9 cellular contexts compared by ENCODE assay signal in the genomic region with DNA sequence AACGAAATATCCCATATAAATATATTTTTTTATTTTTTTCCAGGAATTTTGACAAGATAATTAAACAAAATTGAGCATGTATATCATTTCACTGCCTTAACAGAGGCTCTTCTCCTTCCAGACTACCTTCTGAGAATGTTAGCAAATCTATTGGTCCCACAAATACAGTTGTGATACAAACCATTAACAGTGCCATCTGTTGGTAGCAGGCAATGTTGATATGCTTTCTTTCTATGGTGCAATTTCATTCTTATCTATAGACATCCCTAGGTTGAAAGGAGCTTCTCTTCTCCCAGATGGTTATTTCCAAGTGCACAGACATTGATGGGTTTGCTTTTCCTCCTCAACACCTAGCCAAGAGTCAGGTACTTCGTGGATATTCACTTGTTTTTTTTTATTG.
DNase-seq lines count a peak whose midpoint lies in the region; ATAC-seq and TF ChIP-seq lines count a peak whose summit lies in the region.
"Had no signal": no experiment of that assay in that cellular context is flagged by ENCODE, and none has a peak within 500 bp of the region (broad histone marks: within the 10 kb centered on the region; RNA-seq: fewer than 3 reads in every experiment).

No MANE protein-coding gene starts in this region.

- H3K4me1 Mint-ChIP-seq in H9, result peaks cover 5 to 13% of the 10 kb centered on the region in 2 experiments

- H3K36me3 Mint-ChIP-seq in H9 (ENCODE audit: insufficient read depth in 1 of 3, low read depth in 3 of 3), result peaks cover 0 to 5% (median 0%) of the 10 kb centered on the region in 3 experiments; a peak in 1 of 7 replicates
- H3K36me3 Mint-ChIP-seq in activated naive CD4-positive, alpha-beta T cell treated with anti-CD3 and anti-CD28 coated beads, Interleukin-2, amount 50 U/mL, for 72 hours, result no peaks in the 10 kb centered on the region

- H3K4me2 ChIP-seq in H9 (ENCODE audit: insufficient read depth, insufficient read length, low read length), result no peak overlapping the region

- no peak overlapping the region for H2BK15ac ChIP-seq in H9 (ENCODE audit: low read depth, low read length)

- no peak overlapping the region for H3K27ac Mint-ChIP-seq in H9
- H3K27ac Mint-ChIP-seq in activated naive CD4-positive, alpha-beta T cell treated with anti-CD3 and anti-CD28 coated beads, Interleukin-2, amount 50 U/mL, for 72 hours, result no peak overlapping the region

- peaks cover 3% of the 10 kb centered on the region; the same call in 1 of the 2 replicates for H3K4me1 ChIP-seq in H9 (ENCODE audit: insufficient read depth, low read length)

- H3K79me1 ChIP-seq in H9 (ENCODE audit: insufficient read depth, low read depth, low read length, poor library complexity, severe bottlenecking), result no peaks in the 10 kb centered on the region

- H4K8ac ChIP-seq in H9 (replicated peaks; ENCODE audit: insufficient read length, low read depth, low read length), result no peak overlapping the region

- no peak overlapping the region for H4K5ac ChIP-seq in H9 (ENCODE audit: insufficient read length, low read depth, low read length)

- H2AK5ac ChIP-seq in H9 (ENCODE audit: insufficient read length, low read length), result no peak overlapping the region

- H2BK120ac ChIP-seq in H9 (ENCODE audit: low read depth, low read length, poor library complexity, severe bottlenecking), result no peak overlapping the region

- no peak overlapping the region for H3K4me3 ChIP-seq in fibroblast of pulmonary artery (replicated peaks; ENCODE audit: low read depth, low read length)
- H3K4me3 ChIP-seq: lung had no signal

- H3K9ac ChIP-seq in H9 (ENCODE audit: extremely low read depth, insufficient read length, low read length), result no peak overlapping the region

- no peak overlapping the region for H3T11ph ChIP-seq in H9 (ENCODE audit: low read length)

- no peak for ATAC-seq in GM19467 (IDR thresholded peaks at IDR 0.05; ENCODE audit: unreplicated experiment)
- no peak for ATAC-seq in activated naive CD4-positive, alpha-beta T cell treated with anti-CD3 and anti-CD28 coated beads, Interleukin-2, amount 50 U/mL, for 72 hours

- H3K14ac ChIP-seq in H9 (ENCODE audit: insufficient read depth, low read length), result no peak overlapping the region

- H3K27ac ChIP-seq in H9 (ENCODE audit: insufficient read length, low read depth, low read length), result no peak overlapping the region

- no peak overlapping the region for H2AFZ ChIP-seq in H9 (ENCODE audit: low read length)

- no CpG with 5 or more reads among the region's 2 CpGs for WGBS in H9 (ENCODE audit: extremely low coverage, insufficient read length, low lambda C conversion rate)

- no peaks in the 10 kb centered on the region for H3K27me3 ChIP-seq in H9 (ENCODE audit: insufficient read depth, low read length)

- peaks cover 0 to 5% of the 10 kb centered on the region in 2 experiments; a peak in 1 of 5 replicates for H3K9me3 Mint-ChIP-seq in H9
- H3K9me3 Mint-ChIP-seq in activated naive CD4-positive, alpha-beta T cell treated with anti-CD3 and anti-CD28 coated beads, Interleukin-2, amount 50 U/mL, for 72 hours, result peaks cover 7 to 15% of the 10 kb centered on the region in 2 donors

- no peaks in the 10 kb centered on the region for H3K9me3 ChIP-seq in H9 (ENCODE audit: control insufficient read depth, low read depth, low read length)

- H3K23ac ChIP-seq in H9 (ENCODE audit: insufficient read length, low read depth, low read length), result no peak overlapping the region

- H3K4ac ChIP-seq in H9 (ENCODE audit: low read depth, low read length), result no peak overlapping the region

- intact Hi-C loops in posterior cingulate gyrus (cut with DNase I), result no loop called here

- H4K91ac ChIP-seq in H9 (ENCODE audit: insufficient read length, low read depth, low read length), result no peak overlapping the region

- peak; percentile 72 for TF ChIP-seq CTCF in H9 (conservative IDR thresholded peaks at IDR 0.05)
- peak; percentile 61 for TF ChIP-seq CTCF in fibroblast of pulmonary artery (IDR thresholded peaks at IDR 0.05; ENCODE audit: low read length, missing control alignments)

- H2BK20ac ChIP-seq in H9 (ENCODE audit: low read depth, low read length, poor library complexity, severe bottlenecking), result no peak overlapping the region

- no peaks in the 10 kb centered on the region for H4K20me1 ChIP-seq in H9 (ENCODE audit: control insufficient read depth, insufficient read depth, insufficient read length)

- no peak overlapping the region for H3K18ac ChIP-seq in H9 (ENCODE audit: insufficient read length, low read depth, low read length)

- H3K27me3 Mint-ChIP-seq in H9 (ENCODE audit: low read depth), result no peaks in the 10 kb centered on the region

- DNase-seq in ELR (ENCODE audit: low read depth) (peak; percentile 57), H9 (no peak), NCI-H2171 (lab: John Stamatoyannopoulos, UW) (peak; percentile 11), fibroblast of pulmonary artery (ENCODE audit: low read depth) (peak; percentile 50), posterior cingulate gyrus (no peak), GM19238 (ENCODE audit: insufficient read length, low spot score) (no peak)
- no peak for DNase-seq in activated naive CD4-positive, alpha-beta T cell treated with anti-CD3 and anti-CD28 coated beads, Interleukin-2, amount 50 U/mL, for 72 hours (ENCODE audit: low spot score in 2 of 2)

- no peak overlapping the region for H3K56ac ChIP-seq in H9 (ENCODE audit: insufficient read length, low read depth, low read length)

- H3K4me3 Mint-ChIP-seq in H9, result no peak overlapping the region

- no peak overlapping the region for H2BK5ac ChIP-seq in H9 (ENCODE audit: insufficient read length, low read length)

- H2BK12ac ChIP-seq in H9 (ENCODE audit: insufficient read length, low read depth, low read length), result no peak overlapping the region

- H3K23me2 ChIP-seq in H9 (ENCODE audit: insufficient read length, low read depth, low read length, poor library complexity, severe bottlenecking), result no peaks in the 10 kb centered on the region

- no peaks in the 10 kb centered on the region for H3K79me2 ChIP-seq in H9 (ENCODE audit: insufficient read depth, low read length)

Comparison
In these comparisons a context has a peak if more than half of its experiments do, and no peak if none do; other contexts are left out.
1. DNase-seq: peak in ELR (single experiment), NCI-H2171 (single experiment) and fibroblast of pulmonary artery (single experiment); none in H9 (single experiment), posterior cingulate gyrus (0 of 10), GM19238 (single experiment) and activated naive CD4-positive, alpha-beta T cell treated with anti-CD3 and anti-CD28 coated beads, Interleukin-2, amount 50 U/mL, for 72 hours (0 of 2).